Comparison of ENCODE assay signal across 31 cellular contexts in the genomic region with DNA sequence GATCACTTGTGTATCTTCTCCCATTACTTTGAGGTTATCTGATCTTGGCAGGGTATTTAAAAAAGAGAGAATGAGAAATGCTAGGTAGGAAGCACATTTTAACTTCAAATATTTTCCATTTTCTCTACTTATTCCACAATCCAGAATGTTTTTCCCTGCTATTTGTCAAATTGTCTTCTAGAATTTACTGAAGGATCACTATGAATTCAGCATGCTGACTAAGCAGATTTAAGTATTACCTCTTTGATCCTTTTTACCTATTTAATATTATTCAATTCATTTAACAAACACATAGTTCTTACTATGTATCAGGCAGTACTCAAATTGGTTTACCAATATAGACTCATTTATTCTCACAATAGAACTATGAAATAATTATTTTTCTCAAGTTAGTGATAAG.
"Had no signal": no experiment of that assay in that cellular context is flagged by ENCODE, and none has a peak within 500 bp of the region (broad histone marks: within the 10 kb centered on the region; RNA-seq: fewer than 3 reads in every experiment).

No MANE protein-coding gene starts in this region.

- H3K27ac Mint-ChIP-seq: natural killer cell; nephron; neural progenitor cell; progenitor cell of endocrine pancreas; stimulated activated memory B cell treated with anti-CD40 and anti-IgM and Interleukin-4, amounts not matched to agents 10 μg/mL and 1 μg/mL and 100 μg/mL, for 72 hours; stimulated activated naive CD8-positive, alpha-beta T cell treated with anti-CD3 and anti-CD28 coated beads, Interleukin-15, amount 100 ng/mL, for 72 hours; type B pancreatic cell had no signal

- H3K36me3 Mint-ChIP-seq: neural progenitor cell; stimulated activated memory B cell treated with anti-CD40 and anti-IgM and Interleukin-4, amounts not matched to agents 10 μg/mL and 1 μg/mL and 100 μg/mL, for 72 hours; type B pancreatic cell had no signal

- H3K9me3 Mint-ChIP-seq: type B pancreatic cell had no signal

- ATAC-seq: natural killer cell; psoas muscle; right cardiac atrium; sciatic nerve; stimulated activated memory B cell treated with anti-CD40 and anti-IgM and Interleukin-4, amounts not matched to agents 10 μg/mL and 1 μg/mL and 100 μg/mL, for 72 hours; stimulated activated naive CD8-positive, alpha-beta T cell treated with anti-CD3 and anti-CD28 coated beads, Interleukin-15, amount 100 ng/mL, for 72 hours; stimulated activated naive CD8-positive, alpha-beta T cell treated with anti-CD3 and anti-CD28 coated beads, Interleukin-15, Interleukin-2, amounts not matched to agents 100 U/mL and 50 U/mL, for 24 hours; upper lobe of right lung had no signal

- H3K4me1 ChIP-seq: neural progenitor cell, parathyroid adenoma, psoas muscle, spleen, suprapubic skin, testis, tibial artery, transverse colon, upper lobe of right lung, uterus had no signal

- H3K79me2 ChIP-seq: parathyroid adenoma had no signal

- H3K9ac ChIP-seq: neural progenitor cell, parathyroid adenoma had no signal

- H2AFZ ChIP-seq: neural progenitor cell, parathyroid adenoma had no signal

- H3K27ac ChIP-seq: neural progenitor cell, ovary, parathyroid adenoma, psoas muscle, skin epidermis, spleen, suprapubic skin, testis, tibial artery, transverse colon, upper lobe of right lung, uterus had no signal

- H3K4me2 ChIP-seq: neural progenitor cell, smooth muscle cell had no signal

- H3K27me3 ChIP-seq: neural progenitor cell, ovary, spleen, suprapubic skin, testis, tibial artery, transverse colon, upper lobe of right lung, uterus had no signal

- H3K4me3 ChIP-seq: neural progenitor cell, ovary, psoas muscle, skin epidermis, smooth muscle cell, spleen, suprapubic skin, testis, tibial artery, transverse colon, upper lobe of right lung, uterus had no signal

- DNase-seq: natural killer cell; occipital lobe; ovary; posterior cingulate gyrus; psoas muscle; right cardiac atrium; spleen; stimulated activated CD4-positive, alpha-beta T cell treated with anti-CD3 and anti-CD28 coated beads, Interleukin-12 subunit alpha, Interleukin-12 subunit beta, amount 100 ng/mL, for 4 hours; stimulated activated CD4-positive, alpha-beta T cell treated with anti-CD3 and anti-CD28 coated beads, Interleukin-1b, Interleukin-23, amount 100 ng/mL, for 48 hours; stimulated activated CD4-positive, alpha-beta T cell treated with anti-CD3 and anti-CD28 coated beads, Interleukin-4, amount 100 ng/mL, for 1 hour; stimulated activated CD4-positive, alpha-beta T cell treated with anti-CD3 and anti-CD28 coated beads, Interleukin-4, amount 100 ng/mL, for 4 hours; stimulated activated CD8-positive, alpha-beta memory T cell treated with anti-CD3 and anti-CD28 coated beads, Interleukin-4, amount 100 ng/mL, for 48 hours; stimulated activated naive CD4-positive, alpha-beta T cell; stimulated activated naive CD8-positive, alpha-beta T cell treated with anti-CD3 and anti-CD28 coated beads, Interleukin-15, amount 100 ng/mL, for 72 hours; stimulated activated naive CD8-positive, alpha-beta T cell treated with anti-CD3 and anti-CD28 coated beads, Interleukin-15, Interleukin-2, amounts not matched to agents 100 U/mL and 50 U/mL, for 24 hours; substantia nigra; testis; tibial artery; transverse colon; upper lobe of right lung; uterus had no signal

- H3K36me3 ChIP-seq: neural progenitor cell, ovary, spleen, suprapubic skin, tibial artery, transverse colon, upper lobe of right lung, uterus had no signal

- H3K9me3 ChIP-seq: ovary, psoas muscle, suprapubic skin, testis, upper lobe of right lung, uterus had no signal

- H3K4me3 Mint-ChIP-seq: natural killer cell; nephron; neural progenitor cell; stimulated activated memory B cell treated with anti-CD40 and anti-IgM and Interleukin-4, amounts not matched to agents 10 μg/mL and 1 μg/mL and 100 μg/mL, for 72 hours; stimulated activated naive CD8-positive, alpha-beta T cell treated with anti-CD3 and anti-CD28 coated beads, Interleukin-15, amount 100 ng/mL, for 72 hours; type B pancreatic cell had no signal

- H3K4me1 Mint-ChIP-seq: natural killer cell; nephron; neural progenitor cell; stimulated activated memory B cell treated with anti-CD40 and anti-IgM and Interleukin-4, amounts not matched to agents 10 μg/mL and 1 μg/mL and 100 μg/mL, for 72 hours; stimulated activated naive CD8-positive, alpha-beta T cell treated with anti-CD3 and anti-CD28 coated beads, Interleukin-15, amount 100 ng/mL, for 72 hours had no signal

- H3K27me3 Mint-ChIP-seq: progenitor cell of endocrine pancreas; stimulated activated memory B cell treated with anti-CD40 and anti-IgM and Interleukin-4, amounts not matched to agents 10 μg/mL and 1 μg/mL and 100 μg/mL, for 72 hours; stimulated activated naive CD8-positive, alpha-beta T cell treated with anti-CD3 and anti-CD28 coated beads, Interleukin-15, amount 100 ng/mL, for 72 hours; type B pancreatic cell had no signal
